Comparison of ENCODE assay signal across 2 cellular contexts in the genomic region with DNA sequence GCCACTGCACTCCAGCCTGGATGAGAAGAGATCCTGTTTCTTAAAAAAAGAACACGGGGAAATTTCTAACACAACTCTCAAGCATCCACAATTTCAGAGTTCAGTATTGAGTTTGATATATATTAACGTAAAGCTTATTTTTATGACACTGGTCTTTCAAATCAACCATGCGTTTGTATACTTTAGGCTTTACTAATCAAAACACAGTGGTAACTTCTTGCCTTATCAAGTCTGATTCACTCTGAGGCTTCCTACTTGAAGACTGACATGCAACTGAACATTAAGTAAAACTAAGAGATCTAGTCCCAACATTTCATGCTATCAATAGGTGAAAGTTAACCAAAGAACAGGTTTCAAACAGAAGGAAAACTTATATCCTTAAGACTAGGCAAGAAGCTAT.
TF ChIP-seq lines count a peak whose summit lies in the region.

No MANE protein-coding gene starts in this region.

TF ChIP-seq in A549, 52 proteins besides CTCF, POLR2A, EP300 and RAD21:
- TF ChIP-seq, protein P1, sequence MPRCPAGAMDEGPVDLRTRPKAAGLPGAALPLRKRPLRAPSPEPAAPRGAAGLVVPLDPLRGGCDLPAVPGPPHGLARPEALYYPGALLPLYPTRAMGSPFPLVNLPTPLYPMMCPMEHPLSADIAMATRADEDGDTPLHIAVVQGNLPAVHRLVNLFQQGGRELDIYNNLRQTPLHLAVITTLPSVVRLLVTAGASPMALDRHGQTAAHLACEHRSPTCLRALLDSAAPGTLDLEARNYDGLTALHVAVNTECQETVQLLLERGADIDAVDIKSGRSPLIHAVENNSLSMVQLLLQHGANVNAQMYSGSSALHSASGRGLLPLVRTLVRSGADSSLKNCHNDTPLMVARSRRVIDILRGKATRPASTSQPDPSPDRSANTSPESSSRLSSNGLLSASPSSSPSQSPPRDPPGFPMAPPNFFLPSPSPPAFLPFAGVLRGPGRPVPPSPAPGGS (IDR thresholded peaks at IDR 0.05): no peak
- TF ChIP-seq NFE2L2 (conservative IDR thresholded peaks at IDR 0.05; ENCODE audit: low read length) (no peak), FOSB (CRISPR knock-in tag; IDR thresholded peaks at IDR 0.05) (no peak), RFX5 (IDR thresholded peaks at IDR 0.05) (no peak), EHF (CRISPR knock-in tag; IDR thresholded peaks at IDR 0.05) (no peak), SMC3 (IDR thresholded peaks at IDR 0.05) (no peak), KDM1A (IDR thresholded peaks at IDR 0.05; ENCODE audit: low read depth) (no peak), SREBF2 (IDR thresholded peaks at IDR 0.05) (no peak), TP53 (CRISPR knock-in tag; IDR thresholded peaks at IDR 0.05) (no peak), RCOR1 (IDR thresholded peaks at IDR 0.05; ENCODE audit: low read depth, low read length) (no peak), RNF2 (IDR thresholded peaks at IDR 0.05; ENCODE audit: borderline replicate concordance, low read depth) (no peak), CEBPB (IDR thresholded peaks at IDR 0.05) (no peak)
- TF ChIP-seq, protein P2, sequence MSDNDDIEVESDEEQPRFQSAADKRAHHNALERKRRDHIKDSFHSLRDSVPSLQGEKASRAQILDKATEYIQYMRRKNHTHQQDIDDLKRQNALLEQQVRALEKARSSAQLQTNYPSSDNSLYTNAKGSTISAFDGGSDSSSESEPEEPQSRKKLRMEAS (IDR thresholded peaks at IDR 0.05): no peak
- TF ChIP-seq, protein P3, sequence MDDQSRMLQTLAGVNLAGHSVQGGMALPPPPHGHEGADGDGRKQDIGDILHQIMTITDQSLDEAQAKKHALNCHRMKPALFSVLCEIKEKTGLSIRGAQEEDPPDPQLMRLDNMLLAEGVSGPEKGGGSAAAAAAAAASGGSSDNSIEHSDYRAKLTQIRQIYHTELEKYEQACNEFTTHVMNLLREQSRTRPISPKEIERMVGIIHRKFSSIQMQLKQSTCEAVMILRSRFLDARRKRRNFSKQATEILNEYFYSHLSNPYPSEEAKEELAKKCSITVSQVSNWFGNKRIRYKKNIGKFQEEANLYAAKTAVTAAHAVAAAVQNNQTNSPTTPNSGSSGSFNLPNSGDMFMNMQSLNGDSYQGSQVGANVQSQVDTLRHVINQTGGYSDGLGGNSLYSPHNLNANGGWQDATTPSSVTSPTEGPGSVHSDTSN (IDR thresholded peaks at IDR 0.05): no peak
- TF ChIP-seq, protein P4, sequence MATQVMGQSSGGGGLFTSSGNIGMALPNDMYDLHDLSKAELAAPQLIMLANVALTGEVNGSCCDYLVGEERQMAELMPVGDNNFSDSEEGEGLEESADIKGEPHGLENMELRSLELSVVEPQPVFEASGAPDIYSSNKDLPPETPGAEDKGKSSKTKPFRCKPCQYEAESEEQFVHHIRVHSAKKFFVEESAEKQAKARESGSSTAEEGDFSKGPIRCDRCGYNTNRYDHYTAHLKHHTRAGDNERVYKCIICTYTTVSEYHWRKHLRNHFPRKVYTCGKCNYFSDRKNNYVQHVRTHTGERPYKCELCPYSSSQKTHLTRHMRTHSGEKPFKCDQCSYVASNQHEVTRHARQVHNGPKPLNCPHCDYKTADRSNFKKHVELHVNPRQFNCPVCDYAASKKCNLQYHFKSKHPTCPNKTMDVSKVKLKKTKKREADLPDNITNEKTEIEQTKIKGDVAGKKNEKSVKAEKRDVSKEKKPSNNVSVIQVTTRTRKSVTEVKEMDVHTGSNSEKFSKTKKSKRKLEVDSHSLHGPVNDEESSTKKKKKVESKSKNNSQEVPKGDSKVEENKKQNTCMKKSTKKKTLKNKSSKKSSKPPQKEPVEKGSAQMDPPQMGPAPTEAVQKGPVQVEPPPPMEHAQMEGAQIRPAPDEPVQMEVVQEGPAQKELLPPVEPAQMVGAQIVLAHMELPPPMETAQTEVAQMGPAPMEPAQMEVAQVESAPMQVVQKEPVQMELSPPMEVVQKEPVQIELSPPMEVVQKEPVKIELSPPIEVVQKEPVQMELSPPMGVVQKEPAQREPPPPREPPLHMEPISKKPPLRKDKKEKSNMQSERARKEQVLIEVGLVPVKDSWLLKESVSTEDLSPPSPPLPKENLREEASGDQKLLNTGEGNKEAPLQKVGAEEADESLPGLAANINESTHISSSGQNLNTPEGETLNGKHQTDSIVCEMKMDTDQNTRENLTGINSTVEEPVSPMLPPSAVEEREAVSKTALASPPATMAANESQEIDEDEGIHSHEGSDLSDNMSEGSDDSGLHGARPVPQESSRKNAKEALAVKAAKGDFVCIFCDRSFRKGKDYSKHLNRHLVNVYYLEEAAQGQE (IDR thresholded peaks at IDR 0.05): no peak
TF ChIP-seq in A549: peak in this region for 0.

TF ChIP-seq in IMR-90, 13 proteins besides CTCF, POLR2A, EP300 and RAD21:
- TF ChIP-seq NFE2L2 (IDR thresholded peaks at IDR 0.05; ENCODE audit: low read depth, low read length) (no peak), CEBPB (IDR thresholded peaks at IDR 0.05; ENCODE audit: low read depth, low read length) (no peak), RFX5 (IDR thresholded peaks at IDR 0.05; ENCODE audit: low read depth, low read length) (no peak), MAFK (IDR thresholded peaks at IDR 0.05; ENCODE audit: low read depth, low read length) (no peak), FOS (IDR thresholded peaks at IDR 0.05; ENCODE audit: low read depth, low read length) (0 out of 2 replicates have a peak, but pooled peaks have one; percentile 27)
